24 cellular contexts compared by ENCODE assay signal in the genomic region with DNA sequence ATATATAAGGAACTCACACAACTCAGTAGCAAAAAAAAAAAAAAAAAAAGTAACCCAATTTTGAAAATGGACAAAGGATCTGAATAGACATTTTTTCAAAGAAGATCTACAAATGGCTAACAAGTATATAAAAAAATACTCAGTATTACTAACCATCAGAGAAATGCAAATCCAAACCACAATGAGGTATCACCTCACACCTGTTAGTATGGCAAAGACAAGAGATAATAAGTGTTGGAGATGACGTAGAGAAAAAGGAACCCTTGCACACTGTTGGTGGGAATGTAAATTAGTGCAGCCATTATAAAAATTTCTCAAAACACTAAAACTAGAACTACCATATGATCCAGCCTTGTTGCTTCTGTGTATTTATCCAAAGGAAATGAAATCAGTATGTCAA. TPM values are rescaled to one million over a fixed set of nuclear protein-coding genes. Genes with fewer than 3 reads are reported as not detected.
DNase-seq lines count a peak whose midpoint lies in the region; ATAC-seq, FAIRE-seq and TF ChIP-seq lines count a peak whose summit lies in the region.
"Had no signal": no experiment of that assay in that cellular context is flagged by ENCODE, and none has a peak within 500 bp of the region (broad histone marks: within the 10 kb centered on the region; RNA-seq: fewer than 3 reads in every experiment).

No MANE protein-coding gene starts in this region.

- H3K27ac ChIP-seq in pancreas (no peak overlapping the region), mammary epithelial cell (ENCODE audit: insufficient read depth, low read depth, low read length) (no peak overlapping the region)
- H3K27ac ChIP-seq: RWPE1, uterus had no signal

- no peaks in the 10 kb centered on the region for H3K36me3 ChIP-seq in pancreas
- no peaks in the 10 kb centered on the region for H3K36me3 ChIP-seq in mammary epithelial cell (ENCODE audit: insufficient read depth, low read length)
- H3K36me3 ChIP-seq: uterus had no signal

- H3K4me1 ChIP-seq in pancreas (peaks cover 0 to 7% (median 2%) of the 10 kb centered on the region in 3 donors), mammary epithelial cell (ENCODE audit: insufficient read depth, low read length) (no peaks in the 10 kb centered on the region)
- H3K4me1 ChIP-seq: uterus had no signal

- no TSS peak for BruUV-seq in mammary epithelial cell (replicated peaks; lab: Mats Ljungman, UMichigan)

- no peak overlapping the region for H2AFZ ChIP-seq in mammary epithelial cell (ENCODE audit: low read depth, low read length)

- H3K4me3 ChIP-seq in pancreas, result no peak overlapping the region
- no peak overlapping the region for H3K4me3 ChIP-seq in mammary epithelial cell (replicated peaks in 1 of 3; ENCODE audit: insufficient read depth in 1 of 3, low read depth in 2 of 3, low read length in 3 of 3)
- H3K4me3 ChIP-seq: uterus had no signal

- H4K20me1 ChIP-seq in mammary epithelial cell (ENCODE audit: insufficient read depth, low read length), result no peaks in the 10 kb centered on the region

- TF ChIP-seq CTCF in pancreas (IDR thresholded peaks at IDR 0.05) (no peak), mammary epithelial cell (conservative IDR thresholded peaks at IDR 0.05 in 1 of 2, IDR thresholded peaks at IDR 0.05 in 1 of 2; ENCODE audit: extremely low read depth in 1 of 2, insufficient read depth in 1 of 2, low read depth in 1 of 2, low read length in 2 of 2) (no peak)

- no peaks in the 10 kb centered on the region for H3K27me3 ChIP-seq in pancreas
- peaks cover 4% of the 10 kb centered on the region for H3K27me3 ChIP-seq in mammary epithelial cell (ENCODE audit: insufficient read depth, low read length)
- H3K27me3 ChIP-seq: uterus had no signal

- CTCF ChIA-PET in mammary epithelial cell (lab: Charles Lee; ENCODE audit: low non-redundant PET), result no interaction called here

- DNase-seq in pancreas, result no peak
- DNase-seq in T-helper 1 cell, result no peak
- no peak for DNase-seq in mammary epithelial cell
- no peak for DNase-seq in dermis blood vessel endothelial cell
- DNase-seq: activated B cell treated with CpG ODN at 0.5 μM for 24 hours; activated gamma-delta T cell; CD4-positive, alpha-beta T cell; cortex of kidney; glutamatergic neuron; HCEC 1CT; IMR-90; mesendoderm; NCI-H1092; nephron progenitor cell; stimulated activated CD4-positive, alpha-beta T cell treated with anti-CD3 and anti-CD28 coated beads, Interleukin-12 subunit alpha, Interleukin-12 subunit beta, amount 100 ng/mL, for 4 hours; stimulated activated naive CD8-positive, alpha-beta T cell treated with anti-CD3 and anti-CD28 coated beads, Interleukin-15, Interleukin-2, amounts not matched to agents 100 U/mL and 50 U/mL, for 24 hours; uterus had no signal

- H3K4me2 ChIP-seq in mammary epithelial cell (ENCODE audit: insufficient read depth, low read depth, low read length), result no peak overlapping the region

- H3K9me3 ChIP-seq in pancreas, result no peaks in the 10 kb centered on the region
- H3K9me3 ChIP-seq in mammary epithelial cell (replicated peaks; ENCODE audit: insufficient read depth, low read length), result no peaks in the 10 kb centered on the region
- H3K9me3 ChIP-seq: uterus had no signal

- intact Hi-C loops in pancreas (cut with DNase I), result no loop called here
- intact Hi-C loops in mammary epithelial cell (cut with micrococcal nuclease), result no loop called here

- FAIRE-seq in pancreas (lab: Jason Lieb, UNC), result no peak
- FAIRE-seq: astrocyte had no signal

- WGBS in pancreas, 2 donors, result 89 to 93% methylated on average over 1 of the region's 1 CpG
- 100% methylated on average over 1 of the region's 1 CpG for WGBS in mammary epithelial cell (ENCODE audit: low coverage, missing lambda C conversion rate)

- ATAC-seq in GM18502 (IDR thresholded peaks at IDR 0.05; ENCODE audit: poor library complexity, unreplicated experiment) (peak; percentile 77), GM21423 (IDR thresholded peaks at IDR 0.05; ENCODE audit: unreplicated experiment) (peak; percentile 69), HG02981 (IDR thresholded peaks at IDR 0.05; ENCODE audit: unreplicated experiment) (peak; percentile 62), HG03575 (IDR thresholded peaks at IDR 0.05; ENCODE audit: extremely low read depth, insufficient number of reproducible peaks, low FRiP score, unreplicated experiment) (peak; percentile 52), pancreas (no peak)
- ATAC-seq: stimulated activated naive CD8-positive, alpha-beta T cell treated with anti-CD3 and anti-CD28 coated beads, Interleukin-15, Interleukin-2, amounts not matched to agents 100 U/mL and 50 U/mL, for 24 hours had no signal

- in situ Hi-C loops in mammary epithelial cell (cut with MboI; ENCODE audit: low sequenced_read_pairs in 2 of 2), result no loop called here

- H3K9ac ChIP-seq in mammary epithelial cell (ENCODE audit: insufficient read depth, low read length), result no peak overlapping the region

- dilution Hi-C loops in mammary epithelial cell (cut with HindIII; ENCODE audit: low sequenced_read_pairs), result no loop called here

- no peaks in the 10 kb centered on the region for H3K79me2 ChIP-seq in mammary epithelial cell (ENCODE audit: insufficient read depth, low read length)

RNA-seq across cellular contexts. Expression of gene CNDP1, which starts 5.8 kb away (rescaled TPM):
- total RNA-seq in pancreas, result under 1 TPM in 4 of 6 donors, not detected in 2; 0.09 to 0.35 (median 0.20) TPM
- polyA plus RNA-seq in pancreas, result under 1 TPM; 0.14 to 0.84 TPM
- total RNA-seq in mammary epithelial cell, result under 1 TPM in 1 of 2 donors, not detected in 1; under 0.01 TPM
- polyA plus RNA-seq in mammary epithelial cell, result not detected
- not detected for polyA minus RNA-seq in mammary epithelial cell
- total RNA-seq in dermis blood vessel endothelial cell, result not detected in 2 replicates
- total RNA-seq: activated CD8-positive, alpha-beta memory T cell treated with anti-CD3 and anti-CD28 coated beads for 36 hours; astrocyte; IMR-90 had no signal
- polyA plus RNA-seq: IMR-90 had no signal

RNA-seq across cellular contexts. Expression of gene CNDP2, which starts 32.3 kb away (rescaled TPM):
- total RNA-seq in pancreas (100 to 1,000 TPM in 3 of 6 donors, 10 to 100 TPM in 3; 66.4 to 196 (median 101) TPM), mammary epithelial cell (100 to 1,000 TPM; 130 to 159 TPM), dermis blood vessel endothelial cell (124 and 161 TPM in 2 replicates)
- polyA plus RNA-seq in pancreas (10 to 100 TPM; 65.7 to 94.6 TPM), mammary epithelial cell (97.7 TPM)
- 111 TPM for polyA minus RNA-seq in mammary epithelial cell

Comparison
In these comparisons a context has a peak if more than half of its experiments do, and no peak if none do; other contexts are left out.
1. ATAC-seq: peak in GM18502 (single experiment), GM21423 (single experiment), HG02981 (single experiment) and HG03575 (single experiment); none in pancreas (0 of 4).